In genomic region chr10:70699063-70699658, GRCh38 we compare ENCODE assay signal across 25 cellular contexts. TPM values are rescaled to one million over a fixed set of nuclear protein-coding genes. Genes with fewer than 3 reads are reported as not detected.
"Had no signal": no experiment of that assay in that cellular context is flagged by ENCODE, and none has a peak within 500 bp of the region (broad histone marks: within the 10 kb centered on the region; RNA-seq: fewer than 3 reads in every experiment).

No MANE protein-coding gene starts in this region.

- H3K36me3 Mint-ChIP-seq: memory B cell; mesothelial cell of epicardium; naive B cell; natural killer cell; stimulated activated memory B cell treated with anti-CD40 and anti-IgM and Interleukin-4, amounts not matched to agents 10 μg/mL and 1 μg/mL and 100 μg/mL, for 72 hours; type B pancreatic cell had no signal

- H3K27me3 ChIP-seq: neutrophil, ovary, right atrium auricular region, right lobe of liver, tibial nerve, uterus had no signal

- H3K27ac Mint-ChIP-seq: memory B cell; mesothelial cell of epicardium; naive B cell; natural killer cell; progenitor cell of endocrine pancreas; stimulated activated memory B cell treated with anti-CD40 and anti-IgM and Interleukin-4, amounts not matched to agents 10 μg/mL and 1 μg/mL and 100 μg/mL, for 72 hours; stimulated activated naive CD8-positive, alpha-beta T cell treated with anti-CD3 and anti-CD28 coated beads, Interleukin-15, amount 100 ng/mL, for 72 hours had no signal

- H3K4me3 Mint-ChIP-seq: memory B cell; mesothelial cell of epicardium; naive B cell; natural killer cell; stimulated activated memory B cell treated with anti-CD40 and anti-IgM and Interleukin-4, amounts not matched to agents 10 μg/mL and 1 μg/mL and 100 μg/mL, for 72 hours; stimulated activated naive CD8-positive, alpha-beta T cell treated with anti-CD3 and anti-CD28 coated beads, Interleukin-15, amount 100 ng/mL, for 72 hours; type B pancreatic cell had no signal

- ATAC-seq: natural killer cell; right lobe of liver; stimulated activated memory B cell treated with anti-CD40 and anti-IgM and Interleukin-4, amounts not matched to agents 10 μg/mL and 1 μg/mL and 100 μg/mL, for 72 hours; stimulated activated naive CD8-positive, alpha-beta T cell treated with anti-CD3 and anti-CD28 coated beads, Interleukin-15, amount 100 ng/mL, for 72 hours had no signal

- H3K9me3 ChIP-seq: left ventricle myocardium inferior, neutrophil, ovary, right atrium auricular region, right lobe of liver, tibial nerve, uterus had no signal

- H3K4me1 Mint-ChIP-seq: memory B cell; naive B cell; stimulated activated memory B cell treated with anti-CD40 and anti-IgM and Interleukin-4, amounts not matched to agents 10 μg/mL and 1 μg/mL and 100 μg/mL, for 72 hours; stimulated activated naive CD8-positive, alpha-beta T cell treated with anti-CD3 and anti-CD28 coated beads, Interleukin-15, amount 100 ng/mL, for 72 hours had no signal

- H3K4me3 ChIP-seq: left ventricle myocardium inferior, lung, ovary, right atrium auricular region, right lobe of liver, smooth muscle cell, tibial nerve, uterus had no signal

- H3K9me3 Mint-ChIP-seq: memory B cell; mesothelial cell of epicardium; naive B cell; natural killer cell; stimulated activated memory B cell treated with anti-CD40 and anti-IgM and Interleukin-4, amounts not matched to agents 10 μg/mL and 1 μg/mL and 100 μg/mL, for 72 hours; stimulated activated naive CD8-positive, alpha-beta T cell treated with anti-CD3 and anti-CD28 coated beads, Interleukin-15, amount 100 ng/mL, for 72 hours; type B pancreatic cell had no signal

- H3K4me1 ChIP-seq: left ventricle myocardium inferior, right atrium auricular region, right lobe of liver, uterus had no signal

- H3K27me3 Mint-ChIP-seq: memory B cell; naive B cell; progenitor cell of endocrine pancreas; stimulated activated memory B cell treated with anti-CD40 and anti-IgM and Interleukin-4, amounts not matched to agents 10 μg/mL and 1 μg/mL and 100 μg/mL, for 72 hours; stimulated activated naive CD8-positive, alpha-beta T cell treated with anti-CD3 and anti-CD28 coated beads, Interleukin-15, amount 100 ng/mL, for 72 hours; type B pancreatic cell had no signal

- DNase-seq: left ventricle myocardium inferior; naive B cell; natural killer cell; occipital lobe; ovary; stimulated activated CD4-positive, alpha-beta T cell treated with anti-CD3 and anti-CD28 coated beads, Interleukin-1b, Interleukin-23, amount 100 ng/mL, for 48 hours; stimulated activated CD4-positive, alpha-beta T cell treated with anti-CD3 and anti-CD28 coated beads, Interleukin-2, amount 100 ng/mL, for 48 hours; stimulated activated CD4-positive, alpha-beta T cell treated with anti-CD3 and anti-CD28 coated beads, Interleukin-4, amount 100 ng/mL, for 4 hours; stimulated activated CD8-positive, alpha-beta memory T cell treated with anti-CD3 and anti-CD28 coated beads, Interleukin-4, amount 100 ng/mL, for 48 hours; stimulated activated naive CD4-positive, alpha-beta T cell treated with Interleukin-2 at 50 U/mL for 16 hours; stimulated activated naive CD8-positive, alpha-beta T cell treated with anti-CD3 and anti-CD28 coated beads, Interleukin-15, amount 100 ng/mL, for 72 hours; substantia nigra; uterus had no signal

- H3K36me3 ChIP-seq: left ventricle myocardium inferior, neutrophil, ovary, right atrium auricular region, right lobe of liver, tibial nerve, uterus had no signal

- H3K27ac ChIP-seq: left ventricle myocardium inferior, neutrophil, ovary, right atrium auricular region, right lobe of liver, uterus had no signal

- H3K4me2 ChIP-seq: smooth muscle cell had no signal

RNA-seq across cellular contexts. Expression of gene ADAMTS14, which starts 26.9 kb away (rescaled TPM):
- total RNA-seq: mononuclear cell, right atrium auricular region had no signal
